ENCODE assay signal across 8 cellular contexts in genomic region chr10:32346551-32347362, GRCh38. TPM values are rescaled to one million over a fixed set of nuclear protein-coding genes. Genes with fewer than 3 reads are reported as not detected.
A peak's percentile ranks its signal among the peaks of the same experiment; 100 is the strongest.
DNase-seq lines count a peak whose midpoint lies in the region; ATAC-seq and TF ChIP-seq lines count a peak whose summit lies in the region.

Gene EPC1 (minus strand): TSS chr10:32347158. CDS start chr10:32346915, 243 bp downstream.

- peak; percentile 63 for ATAC-seq in GM18870 (IDR thresholded peaks at IDR 0.05; ENCODE audit: unreplicated experiment)
- ATAC-seq in HG03108 (IDR thresholded peaks at IDR 0.05; ENCODE audit: unreplicated experiment), result peak; percentile 55
- peak; percentile 84 for ATAC-seq in left lobe of liver

- peaks cover 4% of the 10 kb centered on the region for H3K27me3 Mint-ChIP-seq in activated CD4-positive, alpha-beta T cell treated with anti-CD3 and anti-CD28 coated beads, Interleukin-2, amount 10 ng/mL, durations not matched to agents 24 days and 14 days

- no peaks in the 10 kb centered on the region for H3K9me3 Mint-ChIP-seq in activated CD4-positive, alpha-beta T cell treated with anti-CD3 and anti-CD28 coated beads, Interleukin-2, amount 10 ng/mL, durations not matched to agents 24 days and 14 days

- H3K27ac ChIP-seq in coronary artery, result peak within 1 kb of the TSS; percentile 98

- H3K27ac Mint-ChIP-seq in activated CD4-positive, alpha-beta T cell treated with anti-CD3 and anti-CD28 coated beads, Interleukin-2, amount 10 ng/mL, durations not matched to agents 24 days and 14 days, result peak within 1 kb of the TSS; percentile 99

- peak within 1 kb of the TSS; percentile 90 for H3K4me3 Mint-ChIP-seq in activated CD4-positive, alpha-beta T cell treated with anti-CD3 and anti-CD28 coated beads, Interleukin-2, amount 10 ng/mL, durations not matched to agents 24 days and 14 days

- intact Hi-C loops in activated CD4-positive, alpha-beta T cell treated with anti-CD3 and anti-CD28 coated beads, Interleukin-2, amount 10 ng/mL, durations not matched to agents 24 days and 14 days (cut with micrococcal nuclease), result loop anchor here (1.0 to 10.0 kb wide), 9 partner anchors 14 to 422 kb away; partner anchors contain the start of genes ARHGAP12 and KIF5B

- H3K36me3 Mint-ChIP-seq in activated CD4-positive, alpha-beta T cell treated with anti-CD3 and anti-CD28 coated beads, Interleukin-2, amount 10 ng/mL, durations not matched to agents 24 days and 14 days (ENCODE audit: low read depth), result peaks cover 21% of the 10 kb centered on the region

- H3K4me3 ChIP-seq in coronary artery, result peak within 1 kb of the TSS; percentile 95

- H3K4me1 Mint-ChIP-seq in activated CD4-positive, alpha-beta T cell treated with anti-CD3 and anti-CD28 coated beads, Interleukin-2, amount 10 ng/mL, durations not matched to agents 24 days and 14 days, result peaks cover 38% of the 10 kb centered on the region

- TF ChIP-seq CTCF in AG09319 (IDR thresholded peaks at IDR 0.05; ENCODE audit: low read depth, low read length) (no peak), coronary artery (IDR thresholded peaks at IDR 0.05) (no peak)

- DNase-seq in AG09319 (ENCODE audit: extremely low read depth, low read depth) (peak; percentile 79), NCI-H345 treated with DMSO at 0.1 percent for 48 hours (lab: John Stamatoyannopoulos, UW; ENCODE audit: unreplicated experiment) (peak; percentile 77), coronary artery (ENCODE audit: low spot score) (peak; percentile 88), left lobe of liver (ENCODE audit: low spot score) (peak; percentile 91)
- DNase-seq in activated CD4-positive, alpha-beta T cell treated with anti-CD3 and anti-CD28 coated beads, Interleukin-2, amount 10 ng/mL, durations not matched to agents 24 days and 14 days, result peak; percentile 96
- DNase-seq in stimulated activated CD4-positive, alpha-beta T cell treated with anti-CD3 and anti-CD28 coated beads, Interleukin-2, amount 100 ng/mL, for 4 hours (ENCODE audit: low read depth), result peak; percentile 83

RNA-seq across cellular contexts. Expression of gene EPC1, which starts in this region (rescaled TPM):
- total RNA-seq in activated CD4-positive, alpha-beta T cell treated with anti-CD3 and anti-CD28 coated beads, Interleukin-2, amount 10 ng/mL, durations not matched to agents 24 days and 14 days, result 32.3 and 34.3 TPM in 2 replicates
- 9.6 TPM for total RNA-seq in left lobe of liver

Comparison
In these comparisons a context has a peak if more than half of its experiments do, and no peak if none do; other contexts are left out.
1. Peak in every context shown above with its lines: DNase-seq, ATAC-seq, H3K4me3 ChIP-seq and H3K27ac ChIP-seq.